In the genomic region with DNA sequence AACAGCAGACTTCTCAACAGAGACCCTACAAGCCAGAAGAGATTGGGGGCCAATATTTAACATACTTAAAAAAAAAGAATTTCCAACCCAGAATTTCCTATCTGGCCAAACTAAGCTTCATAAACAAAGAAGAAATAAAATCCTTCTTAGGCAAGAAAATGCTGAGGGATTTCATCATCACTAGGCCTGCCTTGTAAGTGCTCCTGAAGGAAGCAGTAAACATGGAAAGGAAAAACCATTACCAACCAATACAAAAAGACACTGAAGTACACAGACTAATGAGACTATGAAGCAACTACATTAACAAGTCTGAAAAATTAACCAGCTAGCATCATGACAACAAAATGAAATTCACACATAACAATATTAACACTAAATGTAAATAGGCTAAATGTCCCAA, we compare ENCODE assay signal across 27 cellular contexts.
"Had no signal": no experiment of that assay in that cellular context is flagged by ENCODE, and none has a peak within 500 bp of the region (broad histone marks: within the 10 kb centered on the region; RNA-seq: fewer than 3 reads in every experiment).

No MANE protein-coding gene starts in this region.

- H3K4me3 ChIP-seq: adrenal gland, ascending aorta, breast epithelium, cardiac muscle cell, coronary artery, dorsolateral prefrontal cortex, esophagus muscularis mucosa, gastrocnemius medialis, heart left ventricle had no signal

- DNase-seq: activated CD4-positive, alpha-beta memory T cell treated with anti-CD3 and anti-CD28 coated beads, Interleukin-2, amount 10 ng/mL, durations not matched to agents 7 days and 5 days; activated CD4-positive, alpha-beta T cell treated with anti-CD3 and anti-CD28 coated beads for 1 hour; activated CD4-positive, alpha-beta T cell treated with anti-CD3 and anti-CD28 coated beads for 4 hours; activated CD4-positive, alpha-beta T cell treated with anti-CD3 and anti-CD28 coated beads, Interleukin-2, amount 10 ng/mL, durations not matched to agents 7 days and 5 days; activated CD4-positive, alpha-beta T cell treated with anti-CD3 and anti-CD28 coated beads, Interleukin-2, amount 50 U/mL, for 4 hours; activated CD8-positive, alpha-beta memory T cell treated with anti-CD3 and anti-CD28 coated beads for 24 hours; activated effector memory CD4-positive, alpha-beta T cell treated with Interleukin-2 at 50 U/mL for 16 hours; activated gamma-delta T cell treated with Interleukin-2 at 50 U/mL for 16 hours; activated naive CD4-positive, alpha-beta T cell treated with anti-CD3 and anti-CD28 coated beads, Interleukin-2, amount 50 U/mL, for 16 hours; activated naive CD4-positive, alpha-beta T cell treated with Interleukin-2 at 50 U/mL for 16 hours; activated T-cell treated with anti-CD3 and anti-CD28 coated beads, Interleukin-2, amount 50 U/mL, for 4 hours; adrenal gland; central memory CD4-positive, alpha-beta T cell; cerebellar nuclear complex; dorsolateral prefrontal cortex; effector memory CD8-positive, alpha-beta T cell; erythroblast; gastrocnemius medialis; glutamatergic neuron; heart left ventricle; T-helper 2 cell had no signal

- ATAC-seq: activated T-cell treated with anti-CD3 and anti-CD28 coated beads, Interleukin-2, amount 50 U/mL, for 4 hours; activated T-helper 17 cell treated with anti-CD3 and anti-CD28 coated beads, Interleukin-2, amount 50 U/mL, for 72 hours; effector memory CD8-positive, alpha-beta T cell; gastrocnemius medialis; heart left ventricle had no signal

- H3K27me3 ChIP-seq: adrenal gland, ascending aorta, breast epithelium, cardiac muscle cell, dorsolateral prefrontal cortex, esophagus muscularis mucosa, gastrocnemius medialis, heart left ventricle had no signal

- H3K36me3 ChIP-seq: adrenal gland, ascending aorta, breast epithelium, cardiac muscle cell, esophagus muscularis mucosa, gastrocnemius medialis, heart left ventricle had no signal

- H3K9me3 ChIP-seq: adrenal gland, ascending aorta, breast epithelium, esophagus muscularis mucosa, gastrocnemius medialis, heart left ventricle had no signal

- H3K4me1 ChIP-seq: adrenal gland, ascending aorta, breast epithelium, esophagus muscularis mucosa, gastrocnemius medialis, heart left ventricle had no signal

- H3K27ac ChIP-seq: adrenal gland, ascending aorta, breast epithelium, cardiac muscle cell, coronary artery, dorsolateral prefrontal cortex, esophagus muscularis mucosa, gastrocnemius medialis, heart left ventricle had no signal
